1 cellular context compared by ENCODE assay signal in the genomic region with DNA sequence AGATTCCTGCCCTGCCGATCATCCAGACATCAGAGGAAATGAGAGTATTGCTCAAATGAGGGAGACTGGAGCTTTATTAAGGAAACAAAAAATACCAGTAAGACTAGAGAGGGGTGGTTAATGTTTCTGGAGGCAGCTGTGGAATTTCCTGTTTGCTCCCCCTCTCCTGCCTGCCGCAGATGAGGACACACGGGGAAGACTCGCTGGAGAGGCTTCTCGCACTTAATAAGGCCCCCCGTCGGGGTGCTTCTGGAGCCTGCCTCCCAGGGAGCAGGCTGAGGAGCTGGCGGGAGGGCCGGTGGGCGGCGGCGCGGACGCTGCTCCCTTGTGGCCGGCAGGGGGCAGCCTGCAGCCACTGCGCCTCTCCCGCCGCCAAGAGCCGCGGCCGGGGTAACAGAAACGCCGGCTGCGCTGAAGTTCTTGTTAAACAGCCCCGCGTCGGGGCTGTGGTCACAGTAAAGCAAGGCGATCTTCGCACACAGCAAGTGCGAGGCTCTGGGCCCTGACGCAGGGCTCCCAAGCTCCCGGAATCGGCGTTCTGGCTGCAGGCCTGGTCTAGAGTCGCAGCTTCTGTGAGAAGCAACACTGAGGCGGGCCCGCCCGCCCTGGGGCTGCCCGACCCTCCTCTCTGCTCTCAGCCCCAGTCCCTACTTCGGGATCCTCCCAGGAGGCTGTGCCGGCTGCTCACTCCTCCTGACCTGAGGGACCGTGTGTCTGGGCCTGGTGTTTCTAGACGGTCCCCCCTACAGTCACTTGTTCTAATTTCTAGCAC.
TF ChIP-seq lines count a peak whose summit lies in the region.

No MANE protein-coding gene starts in this region.

TF ChIP-seq in SK-N-SH treated with all-trans-retinoic acid at 6 μM for 48 hours, 23 proteins besides CTCF, POLR2A, EP300 and RAD21 (continued from another document):
- TF ChIP-seq, protein P1, sequence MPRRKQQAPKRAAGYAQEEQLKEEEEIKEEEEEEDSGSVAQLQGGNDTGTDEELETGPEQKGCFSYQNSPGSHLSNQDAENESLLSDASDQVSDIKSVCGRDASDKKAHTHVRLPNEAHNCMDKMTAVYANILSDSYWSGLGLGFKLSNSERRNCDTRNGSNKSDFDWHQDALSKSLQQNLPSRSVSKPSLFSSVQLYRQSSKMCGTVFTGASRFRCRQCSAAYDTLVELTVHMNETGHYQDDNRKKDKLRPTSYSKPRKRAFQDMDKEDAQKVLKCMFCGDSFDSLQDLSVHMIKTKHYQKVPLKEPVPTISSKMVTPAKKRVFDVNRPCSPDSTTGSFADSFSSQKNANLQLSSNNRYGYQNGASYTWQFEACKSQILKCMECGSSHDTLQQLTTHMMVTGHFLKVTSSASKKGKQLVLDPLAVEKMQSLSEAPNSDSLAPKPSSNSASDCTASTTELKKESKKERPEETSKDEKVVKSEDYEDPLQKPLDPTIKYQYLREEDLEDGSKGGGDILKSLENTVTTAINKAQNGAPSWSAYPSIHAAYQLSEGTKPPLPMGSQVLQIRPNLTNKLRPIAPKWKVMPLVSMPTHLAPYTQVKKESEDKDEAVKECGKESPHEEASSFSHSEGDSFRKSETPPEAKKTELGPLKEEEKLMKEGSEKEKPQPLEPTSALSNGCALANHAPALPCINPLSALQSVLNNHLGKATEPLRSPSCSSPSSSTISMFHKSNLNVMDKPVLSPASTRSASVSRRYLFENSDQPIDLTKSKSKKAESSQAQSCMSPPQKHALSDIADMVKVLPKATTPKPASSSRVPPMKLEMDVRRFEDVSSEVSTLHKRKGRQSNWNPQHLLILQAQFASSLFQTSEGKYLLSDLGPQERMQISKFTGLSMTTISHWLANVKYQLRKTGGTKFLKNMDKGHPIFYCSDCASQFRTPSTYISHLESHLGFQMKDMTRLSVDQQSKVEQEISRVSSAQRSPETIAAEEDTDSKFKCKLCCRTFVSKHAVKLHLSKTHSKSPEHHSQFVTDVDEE (CRISPR knock-in tag; IDR thresholded peaks at IDR 0.05): no peak
- TF ChIP-seq ISL1 (CRISPR knock-in tag; IDR thresholded peaks at IDR 0.05) (no peak), ZFP3 (CRISPR knock-in tag; IDR thresholded peaks at IDR 0.05) (no peak), ZNF565 (CRISPR knock-in tag; conservative IDR thresholded peaks at IDR 0.05; ENCODE audit: low read depth) (no peak), BACH2 (CRISPR knock-in tag; IDR thresholded peaks at IDR 0.05; ENCODE audit: borderline replicate concordance) (no peak)
- TF ChIP-seq, protein P2, sequence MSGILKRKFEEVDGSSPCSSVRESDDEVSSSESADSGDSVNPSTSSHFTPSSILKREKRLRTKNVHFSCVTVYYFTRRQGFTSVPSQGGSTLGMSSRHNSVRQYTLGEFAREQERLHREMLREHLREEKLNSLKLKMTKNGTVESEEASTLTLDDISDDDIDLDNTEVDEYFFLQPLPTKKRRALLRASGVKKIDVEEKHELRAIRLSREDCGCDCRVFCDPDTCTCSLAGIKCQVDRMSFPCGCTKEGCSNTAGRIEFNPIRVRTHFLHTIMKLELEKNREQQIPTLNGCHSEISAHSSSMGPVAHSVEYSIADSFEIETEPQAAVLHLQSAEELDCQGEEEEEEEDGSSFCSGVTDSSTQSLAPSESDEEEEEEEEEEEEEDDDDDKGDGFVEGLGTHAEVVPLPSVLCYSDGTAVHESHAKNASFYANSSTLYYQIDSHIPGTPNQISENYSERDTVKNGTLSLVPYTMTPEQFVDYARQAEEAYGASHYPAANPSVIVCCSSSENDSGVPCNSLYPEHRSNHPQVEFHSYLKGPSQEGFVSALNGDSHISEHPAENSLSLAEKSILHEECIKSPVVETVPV (CRISPR knock-in tag; IDR thresholded peaks at IDR 0.05): no peak
